13 cellular contexts compared by ENCODE assay signal in genomic region chr4:1718095-1718850, GRCh38. TPM values are rescaled to one million over a fixed set of nuclear protein-coding genes. Genes with fewer than 3 reads are reported as not detected.
A peak's percentile ranks its signal among the peaks of the same experiment; 100 is the strongest.
DNase-seq lines count a peak whose midpoint lies in the region; ATAC-seq and TF ChIP-seq lines count a peak whose summit lies in the region.
"Had no signal": no experiment of that assay in that cellular context is flagged by ENCODE, and none has a peak within 500 bp of the region (broad histone marks: within the 10 kb centered on the region; RNA-seq: fewer than 3 reads in every experiment).

No MANE protein-coding gene starts in this region.

- H3K36me3 Mint-ChIP-seq in T-helper 1 cell treated with Interleukin-12 subunit alpha and Interleukin-12 subunit beta and Interleukin-4 antibody, amounts not matched to agents 30 μg/mL and 1 μg/mL, for 36 hours (ENCODE audit: low read depth), result peaks cover 14% of the 10 kb centered on the region
- peaks cover 2% of the 10 kb centered on the region for H3K36me3 Mint-ChIP-seq in chondrocyte (ENCODE audit: low read depth)

- no peak overlapping the region for H2BK120ac ChIP-seq in trophoblast cell (ENCODE audit: insufficient read depth, low read length, poor library complexity)

- no peak for DNase-seq in T-helper 1 cell
- DNase-seq in MM.1S, result no peak
- peak; percentile 76 for DNase-seq in chondrocyte (ENCODE audit: low spot score)
- DNase-seq in trophoblast cell, result no peak
- no peak for DNase-seq in OCI-M1 (lab: John Stamatoyannopoulos, UW)
- no peak for DNase-seq in breast epithelium (ENCODE audit: low spot score in 2 of 2)
- DNase-seq: NCI-H345, testis had no signal

- H4K91ac ChIP-seq in trophoblast cell (ENCODE audit: low read depth, low read length), result no peak overlapping the region

- H4K8ac ChIP-seq in trophoblast cell (ENCODE audit: low read depth, low read length), result no peak overlapping the region

- no peak overlapping the region for H3K18ac ChIP-seq in trophoblast cell (ENCODE audit: low read length)

- TF ChIP-seq POLR2A in breast epithelium (IDR thresholded peaks at IDR 0.05), result no peak

- H3K4me3 ChIP-seq in MM.1S (ENCODE audit: low read length) (no peak overlapping the region), trophoblast cell (ENCODE audit: low read depth, low read length) (peak overlapping the region; percentile 29), breast epithelium (no peak overlapping the region)
- H3K4me3 ChIP-seq: A549, hepatocyte, testis had no signal

- peak overlapping the region; percentile 98; the same call in 1 of the 2 replicates for H3K4me2 ChIP-seq in MM.1S (ENCODE audit: low read depth, low read length)
- no peak overlapping the region for H3K4me2 ChIP-seq in trophoblast cell (ENCODE audit: low read length)
- H3K4me2 ChIP-seq: A549 had no signal

- H3K14ac ChIP-seq in trophoblast cell (ENCODE audit: low read length), result no peak overlapping the region

- H3K27ac Mint-ChIP-seq in T-helper 1 cell treated with Interleukin-12 subunit alpha and Interleukin-12 subunit beta and Interleukin-4 antibody, amounts not matched to agents 30 μg/mL and 1 μg/mL, for 36 hours, result peak overlapping the region; percentile 57
- no peak overlapping the region for H3K27ac Mint-ChIP-seq in chondrocyte (ENCODE audit: unreplicated experiment)
- H3K27ac Mint-ChIP-seq: dendritic cell treated with granulocyte-macrophage colony-stimulating factor and Interleukin-4, amounts not matched to agents 40 ng/mL and 50 ng/mL, for 4 days had no signal

- peaks cover 19% of the 10 kb centered on the region for H3K4me1 ChIP-seq in MM.1S (ENCODE audit: low read length)
- H3K4me1 ChIP-seq in trophoblast cell (ENCODE audit: control insufficient read depth in 1 of 2, insufficient read depth in 2 of 2, low read length in 2 of 2), result peaks cover 14 to 20% of the 10 kb centered on the region in 2 experiments
- H3K4me1 ChIP-seq in breast epithelium, result peaks cover 10 to 21% of the 10 kb centered on the region in 2 donors

- no peak overlapping the region for H2AK5ac ChIP-seq in trophoblast cell (ENCODE audit: low read length)

- H3K23ac ChIP-seq in trophoblast cell (ENCODE audit: low read length), result no peak overlapping the region

- H4K20me1 ChIP-seq in MM.1S (ENCODE audit: insufficient read depth, low read length), result 0 out of 2 replicates have a peak, but pooled peaks cover 7% of the 10 kb centered on the region

- ATAC-seq in HG03039 (IDR thresholded peaks at IDR 0.05; ENCODE audit: unreplicated experiment), result no peak
- ATAC-seq: A549 had no signal

- peaks cover 6% of the 10 kb centered on the region for H3K79me1 ChIP-seq in trophoblast cell (ENCODE audit: low read length)

- H3K36me3 ChIP-seq in MM.1S (replicated peaks; ENCODE audit: insufficient read depth, low read length) (no peaks in the 10 kb centered on the region), trophoblast cell (ENCODE audit: control insufficient read depth in 1 of 2, insufficient read depth in 2 of 2, low read length in 2 of 2) (peaks cover 23 to 29% of the 10 kb centered on the region in 2 experiments), breast epithelium (no peaks in the 10 kb centered on the region)

- H3K9me2 ChIP-seq in MM.1S (replicated peaks; ENCODE audit: insufficient read depth, low read length), result no peaks in the 10 kb centered on the region

- no peaks in the 10 kb centered on the region for H3K27me3 Mint-ChIP-seq in T-helper 1 cell treated with Interleukin-12 subunit alpha and Interleukin-12 subunit beta and Interleukin-4 antibody, amounts not matched to agents 30 μg/mL and 1 μg/mL, for 36 hours (ENCODE audit: low read depth)
- H3K27me3 Mint-ChIP-seq in chondrocyte (ENCODE audit: low read depth), result no peaks in the 10 kb centered on the region
- H3K27me3 Mint-ChIP-seq: dendritic cell treated with granulocyte-macrophage colony-stimulating factor and Interleukin-4, amounts not matched to agents 40 ng/mL and 50 ng/mL, for 4 days had no signal

- H4K12ac ChIP-seq in trophoblast cell (ENCODE audit: low read depth, low read length), result no peak overlapping the region

- H3K9me3 Mint-ChIP-seq in T-helper 1 cell treated with Interleukin-12 subunit alpha and Interleukin-12 subunit beta and Interleukin-4 antibody, amounts not matched to agents 30 μg/mL and 1 μg/mL, for 36 hours, result no peaks in the 10 kb centered on the region
- H3K9me3 Mint-ChIP-seq in chondrocyte (ENCODE audit: low read depth), result no peaks in the 10 kb centered on the region
- H3K9me3 Mint-ChIP-seq: dendritic cell treated with granulocyte-macrophage colony-stimulating factor and Interleukin-4, amounts not matched to agents 40 ng/mL and 50 ng/mL, for 4 days had no signal

- H3K9ac ChIP-seq in MM.1S (ENCODE audit: low read length), result no peak overlapping the region
- no peak overlapping the region for H3K9ac ChIP-seq in trophoblast cell (ENCODE audit: low read length)

- H3K79me2 ChIP-seq in MM.1S (ENCODE audit: low read length), result peaks cover 91% of the 10 kb centered on the region
- peaks cover 19% of the 10 kb centered on the region for H3K79me2 ChIP-seq in trophoblast cell (ENCODE audit: control insufficient read depth, insufficient read depth, low read length, poor library complexity)

- H2AFZ ChIP-seq in MM.1S (ENCODE audit: low read length) (no peak overlapping the region), trophoblast cell (ENCODE audit: insufficient read depth, low read length, poor library complexity) (no peak overlapping the region)
- H2AFZ ChIP-seq: hepatocyte had no signal

- peaks cover 50% of the 10 kb centered on the region for H3K4me1 Mint-ChIP-seq in T-helper 1 cell treated with Interleukin-12 subunit alpha and Interleukin-12 subunit beta and Interleukin-4 antibody, amounts not matched to agents 30 μg/mL and 1 μg/mL, for 36 hours (ENCODE audit: low read depth)
- peaks cover 37% of the 10 kb centered on the region for H3K4me1 Mint-ChIP-seq in chondrocyte (ENCODE audit: low read depth)

- H3F3A ChIP-seq in MM.1S (ENCODE audit: insufficient read depth, low read length), result peaks cover 19% of the 10 kb centered on the region

- H3K27ac ChIP-seq in MM.1S (ENCODE audit: low read length), result no peak overlapping the region; the same call in 1 of the 2 replicates
- H3K27ac ChIP-seq in trophoblast cell (ENCODE audit: low read depth, low read length), result no peak overlapping the region
- H3K27ac ChIP-seq in breast epithelium, result peak overlapping the region in 1 of 2 donors; percentile 40
- H3K27ac ChIP-seq: A549, hepatocyte, testis had no signal

- H3K9me3 ChIP-seq in MM.1S (replicated peaks; ENCODE audit: insufficient read depth, low read length), result no peaks in the 10 kb centered on the region
- H3K9me3 ChIP-seq in trophoblast cell (ENCODE audit: insufficient read depth, low read depth, low read length), result no peaks in the 10 kb centered on the region
- no peaks in the 10 kb centered on the region for H3K9me3 ChIP-seq in breast epithelium
- H3K9me3 ChIP-seq: A549, testis had no signal

- no CpG with 5 or more reads among the region's 31 CpGs for WGBS in trophoblast cell (ENCODE audit: extremely low coverage, insufficient coverage, insufficient read length)

- no peak overlapping the region for H2BK5ac ChIP-seq in trophoblast cell (ENCODE audit: low read depth, low read length, poor library complexity)

- H3K4me3 Mint-ChIP-seq in T-helper 1 cell treated with Interleukin-12 subunit alpha and Interleukin-12 subunit beta and Interleukin-4 antibody, amounts not matched to agents 30 μg/mL and 1 μg/mL, for 36 hours, result peak overlapping the region; percentile 59
- H3K4me3 Mint-ChIP-seq in chondrocyte (ENCODE audit: unreplicated experiment), result no peak overlapping the region
- H3K4me3 Mint-ChIP-seq: dendritic cell treated with granulocyte-macrophage colony-stimulating factor and Interleukin-4, amounts not matched to agents 40 ng/mL and 50 ng/mL, for 4 days had no signal

- H2BK12ac ChIP-seq in trophoblast cell (ENCODE audit: low read length), result no peak overlapping the region

- intact Hi-C loops in breast epithelium (cut with DNase I; ENCODE audit: low total_unique reads), result no loop called here

- H3K27me3 ChIP-seq in MM.1S (replicated peaks; ENCODE audit: insufficient read depth, low read length) (no peaks in the 10 kb centered on the region), trophoblast cell (ENCODE audit: insufficient read depth, low read length) (no peaks in the 10 kb centered on the region), breast epithelium (no peaks in the 10 kb centered on the region)
- H3K27me3 ChIP-seq: hepatocyte, testis had no signal

- H3K4ac ChIP-seq in trophoblast cell (ENCODE audit: low read depth, low read length), result no peak overlapping the region

- TF ChIP-seq CTCF in MM.1S (IDR thresholded peaks at IDR 0.05; ENCODE audit: low read length) (no peak), chondrocyte (IDR thresholded peaks at IDR 0.05) (no peak), breast epithelium (IDR thresholded peaks at IDR 0.05) (no peak)

RNA-seq across cellular contexts. Expression of gene TMEM129, which starts 2.9 kb away (rescaled TPM):
- total RNA-seq in chondrocyte (37.0 to 56.2 TPM (median 43.0 TPM) in 3 replicates), breast epithelium (10 to 100 TPM; 40.5 to 47.3 (median 41.6) TPM)
- polyA plus RNA-seq in trophoblast cell (2013), result 9.4 TPM in 2 replicates

RNA-seq across cellular contexts. Expression of gene TACC3, which starts 3.0 kb away (rescaled TPM):
- total RNA-seq in chondrocyte, result 15.9 to 20.9 TPM (median 19.3 TPM) in 3 replicates
- polyA plus RNA-seq in trophoblast cell (2013), result 50.0 and 54.9 TPM in 2 replicates
- 1 to 10 TPM; 4.1 to 7.8 (median 4.9) TPM for total RNA-seq in breast epithelium

RNA-seq across cellular contexts. Expression of gene SLBP, which starts 6.2 kb away (rescaled TPM):
- total RNA-seq in chondrocyte, result 47.0 to 48.7 TPM (median 47.5 TPM) in 3 replicates
- 33.4 and 33.6 TPM in 2 replicates for polyA plus RNA-seq in trophoblast cell (2013)
- total RNA-seq in breast epithelium, result 10 to 100 TPM; 45.1 to 52.0 (median 45.6) TPM

RNA-seq across cellular contexts. Expression of gene FAM53A, which starts 34.2 kb away (rescaled TPM):
- 6.9 to 8.0 TPM (median 7.3 TPM) in 3 replicates for total RNA-seq in chondrocyte
- 0.29 and 0.31 TPM in 2 replicates for polyA plus RNA-seq in trophoblast cell (2013)
- total RNA-seq in breast epithelium, result 1 to 10 TPM; 3.7 to 7.2 (median 4.6) TPM
